17 cellular contexts compared by ENCODE assay signal in the genomic region with DNA sequence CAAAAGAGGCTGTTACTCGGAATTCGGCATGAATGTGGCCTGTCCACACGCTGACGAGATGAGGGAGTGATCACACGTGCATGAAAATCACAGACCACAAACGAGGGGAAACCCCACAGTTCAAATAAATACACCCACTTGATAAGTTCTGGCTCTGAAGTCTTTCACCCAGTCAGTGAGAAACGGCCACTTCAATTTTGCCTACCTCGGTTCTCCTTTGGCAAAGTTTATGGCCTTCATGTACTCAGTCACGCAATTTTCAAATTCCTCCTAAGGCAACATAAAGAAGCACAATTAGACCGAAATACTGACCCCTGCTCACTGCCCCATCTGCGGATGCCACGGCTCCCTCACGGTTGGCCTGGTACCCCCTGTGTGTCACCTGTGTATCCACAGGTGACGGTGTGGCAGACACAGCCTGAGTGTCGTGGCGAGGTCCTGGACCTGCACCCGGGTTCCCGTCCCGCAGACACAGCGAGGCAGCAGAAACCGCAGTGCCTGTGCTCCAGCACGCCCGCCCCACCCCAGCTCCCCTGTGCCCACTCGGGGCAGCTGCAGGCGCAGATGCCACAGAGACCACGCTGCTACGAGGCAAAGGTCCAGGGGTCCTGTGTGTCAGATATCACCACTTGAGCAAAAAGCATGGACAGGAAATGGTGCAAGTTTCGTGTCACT. TPM values are rescaled to one million over a fixed set of nuclear protein-coding genes. Genes with fewer than 3 reads are reported as not detected.
DNase-seq lines count a peak whose midpoint lies in the region; ATAC-seq and TF ChIP-seq lines count a peak whose summit lies in the region.
"Had no signal": no experiment of that assay in that cellular context is flagged by ENCODE, and none has a peak within 500 bp of the region (broad histone marks: within the 10 kb centered on the region; RNA-seq: fewer than 3 reads in every experiment).

No MANE protein-coding gene starts in this region.

- peaks cover 4% of the 10 kb centered on the region for H3K4me1 Mint-ChIP-seq in type B pancreatic cell (ENCODE audit: unreplicated experiment)

- intact Hi-C loops in Right ventricle myocardium inferior (cut with DNase I) (no loop called here), left ventricle myocardium inferior (cut with micrococcal nuclease) (no loop called here), lower lobe of right lung (cut with DNase I) (no loop called here), A673 (cut with micrococcal nuclease; ENCODE audit: unreplicated experiment) (no loop called here)

- H3K27ac ChIP-seq in left ventricle myocardium inferior (replicated peaks): no peak overlapping the region
- H3K27ac ChIP-seq in lower lobe of right lung: no peak overlapping the region
- H3K27ac ChIP-seq in A673 (ENCODE audit: low read depth, low read length, poor library complexity, severe bottlenecking): no peak overlapping the region
- H3K27ac ChIP-seq: A549, adrenal gland, heart left ventricle, transverse colon had no signal

- H3K4me1 ChIP-seq in left ventricle myocardium inferior (peaks cover 16% of the 10 kb centered on the region), lower lobe of right lung (peaks cover 7% of the 10 kb centered on the region), A673 (ENCODE audit: insufficient read depth, low read length, poor library complexity, severe bottlenecking) (no peaks in the 10 kb centered on the region)
- H3K4me1 ChIP-seq: A549 had no signal

- in situ Hi-C loops in ACHN (cut with HindIII; ENCODE audit: low pct_ligation_motif_present, low pct_unique_long_range_greater_than_20kb, low sequenced_read_pairs): no loop called here

- no TSS peak for BruUV-seq in A673 (replicated peaks; lab: Mats Ljungman, UMichigan)

- H3K9me3 Mint-ChIP-seq in type B pancreatic cell: no peaks in the 10 kb centered on the region
- H3K9me3 Mint-ChIP-seq: activated T-helper 2 cell treated with anti-CD3 and anti-CD28 coated beads, Interferon-gamma antibody, Interleukin-2, Interleukin-4, amounts not matched to agents 10 μg/mL and 5 μg/mL and 100 μg/mL, durations not matched to agents 14 hours and 24 hours and 36 hours; stimulated activated naive CD8-positive, alpha-beta T cell treated with anti-CD3 and anti-CD28 coated beads, Interleukin-15, Interleukin-2, amounts not matched to agents 100 ng/mL and 50 ng/mL, for 24 hours; T-helper 2 cell treated with Interferon-gamma antibody and Interleukin-4, amounts not matched to agents 5 μg/mL and 100 μg/mL, for 36 hours had no signal

- H3K4me3 ChIP-seq in left ventricle myocardium inferior (no peak overlapping the region), lower lobe of right lung (no peak overlapping the region), A673 (ENCODE audit: low read depth, low read length, poor library complexity, severe bottlenecking) (no peak overlapping the region)
- H3K4me3 ChIP-seq: adrenal gland, transverse colon had no signal

- CTCF ChIA-PET in A673 (lab: Charles Lee): no interaction called here

- no peaks in the 10 kb centered on the region for H3K36me3 Mint-ChIP-seq in type B pancreatic cell

- H3K27me3 ChIP-seq in left ventricle myocardium inferior (ENCODE audit: low read depth) (peaks cover 85% of the 10 kb centered on the region), lower lobe of right lung (ENCODE audit: low read depth) (peaks cover 68% of the 10 kb centered on the region), A673 (replicated peaks; ENCODE audit: insufficient read depth, low read depth, low read length, poor library complexity) (peaks cover 12% of the 10 kb centered on the region)

- peaks cover 11% of the 10 kb centered on the region for H3K27me3 Mint-ChIP-seq in type B pancreatic cell

- H3K27ac Mint-ChIP-seq in type B pancreatic cell: no peak overlapping the region
- H3K27ac Mint-ChIP-seq: activated T-helper 2 cell treated with anti-CD3 and anti-CD28 coated beads, Interferon-gamma antibody, Interleukin-2, Interleukin-4, amounts not matched to agents 10 μg/mL and 5 μg/mL and 100 μg/mL, durations not matched to agents 14 hours and 24 hours and 36 hours; stimulated activated naive CD8-positive, alpha-beta T cell treated with anti-CD3 and anti-CD28 coated beads, Interleukin-15, Interleukin-2, amounts not matched to agents 100 ng/mL and 50 ng/mL, for 24 hours; T-helper 2 cell treated with Interferon-gamma antibody and Interleukin-4, amounts not matched to agents 5 μg/mL and 100 μg/mL, for 36 hours had no signal

- ATAC-seq in Right ventricle myocardium inferior (no peak), HG03342 (IDR thresholded peaks at IDR 0.05; ENCODE audit: unreplicated experiment) (peak; percentile 5), lower lobe of right lung (no peak), GM18502 (IDR thresholded peaks at IDR 0.05; ENCODE audit: poor library complexity, unreplicated experiment) (no peak)

- H3K36me3 ChIP-seq in left ventricle myocardium inferior (no peaks in the 10 kb centered on the region), lower lobe of right lung (no peaks in the 10 kb centered on the region), A673 (ENCODE audit: insufficient read depth, low read length, poor library complexity, severe bottlenecking) (no peaks in the 10 kb centered on the region)
- H3K36me3 ChIP-seq: adrenal gland, heart left ventricle, transverse colon had no signal

- DNase-seq in Right ventricle myocardium inferior (ENCODE audit: missing footprints) (peak; percentile 70), left ventricle myocardium inferior (no peak), lower lobe of right lung (peak; percentile 39), type B pancreatic cell (ENCODE audit: extremely low spot score, unreplicated experiment) (no peak), ACHN (no peak), A673 (ENCODE audit: low spot score) (no peak)
- DNase-seq: effector memory CD4-positive, alpha-beta T cell had no signal

- POLR2A ChIA-PET in A673 (lab: Charles Lee; ENCODE audit: low non-redundant PET): no interaction called here

- no peak for TF ChIP-seq CTCF in left ventricle myocardium inferior (IDR thresholded peaks at IDR 0.05; ENCODE audit: borderline replicate concordance)
- no peak for TF ChIP-seq CTCF in lower lobe of right lung (IDR thresholded peaks at IDR 0.05)
- TF ChIP-seq CTCF in type B pancreatic cell (conservative IDR thresholded peaks at IDR 0.05): no peak
- TF ChIP-seq CTCF in A673 (conservative IDR thresholded peaks at IDR 0.05; ENCODE audit: low read depth, low read length): no peak

- H3K4me3 Mint-ChIP-seq in type B pancreatic cell: peak overlapping the region; percentile 89
- H3K4me3 Mint-ChIP-seq: stimulated activated naive CD8-positive, alpha-beta T cell treated with anti-CD3 and anti-CD28 coated beads, Interleukin-15, Interleukin-2, amounts not matched to agents 100 ng/mL and 50 ng/mL, for 24 hours; T-helper 2 cell treated with Interferon-gamma antibody and Interleukin-4, amounts not matched to agents 5 μg/mL and 100 μg/mL, for 36 hours had no signal

- H3K9me3 ChIP-seq in left ventricle myocardium inferior (replicated peaks) (no peaks in the 10 kb centered on the region), lower lobe of right lung (no peaks in the 10 kb centered on the region), A673 (ENCODE audit: low read depth, low read length, poor library complexity, severe bottlenecking) (no peaks in the 10 kb centered on the region)
- H3K9me3 ChIP-seq: A549, adrenal gland, heart left ventricle, transverse colon had no signal

RNA-seq across cellular contexts. Expression of gene CFAP46, which starts 1.4 kb away (rescaled TPM):
- 0.57 TPM for total RNA-seq in Right ventricle myocardium inferior
- 0.99 TPM for total RNA-seq in left ventricle myocardium inferior
- total RNA-seq in lower lobe of right lung: 9.0 TPM
- 2.9 and 10.9 TPM in 2 replicates for total RNA-seq in type B pancreatic cell (ENCODE audit: low replicate concordance)
- total RNA-seq in A673 (2021): 1.3 and 1.9 TPM in 2 replicates
- total RNA-seq: activated T-helper 2 cell treated with anti-CD3 and anti-CD28 coated beads, Interferon-gamma antibody, Interleukin-2, Interleukin-4, amounts not matched to agents 10 μg/mL and 5 μg/mL and 100 μg/mL, durations not matched to agents 14 hours and 24 hours and 36 hours; SK-MEL-5; transverse colon had no signal

Comparison
In these comparisons a context has a peak if more than half of its experiments do, and no peak if none do; other contexts are left out.
1. DNase-seq: peak in Right ventricle myocardium inferior (single experiment) and lower lobe of right lung (single experiment); none in left ventricle myocardium inferior (single experiment), type B pancreatic cell (single experiment), ACHN (single experiment) and A673 (single experiment).